In the genomic region with DNA sequence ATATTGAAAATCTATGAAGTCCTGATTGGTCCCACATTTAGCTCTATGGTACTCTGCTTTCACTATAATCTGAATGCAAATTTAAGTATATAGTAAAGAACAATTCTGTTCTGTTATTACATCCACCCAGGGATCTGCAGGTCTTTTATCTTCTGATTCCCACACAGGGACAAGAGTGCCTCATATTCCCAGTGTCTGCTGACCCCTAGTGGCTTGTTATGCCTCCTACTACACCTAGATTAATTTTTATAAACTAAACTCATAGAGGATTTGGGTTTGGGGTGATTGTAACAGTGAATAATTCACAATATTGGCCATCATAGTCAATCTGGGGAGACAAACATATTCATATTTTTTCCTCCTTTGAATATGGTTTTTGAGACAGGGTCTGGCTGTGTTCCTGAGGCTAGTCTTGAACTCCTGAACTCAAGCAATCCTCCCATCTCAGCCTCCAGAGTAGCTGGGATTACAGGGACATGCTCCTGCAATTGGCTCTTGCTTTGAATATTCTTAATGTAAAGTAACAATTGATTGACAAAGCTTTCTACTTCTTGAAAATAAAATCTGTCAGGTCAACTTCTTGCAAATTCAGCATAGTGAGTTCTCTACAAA, we compare ENCODE assay signal across 1 cellular context.
TF ChIP-seq lines count a peak whose summit lies in the region.

No MANE protein-coding gene starts in this region.

TF ChIP-seq in HCT116, 20 proteins besides CTCF, POLR2A, EP300 and RAD21 (continued from another document):
- TF ChIP-seq ZBTB33 (IDR thresholded peaks at IDR 0.05; ENCODE audit: extremely low read depth, insufficient replicate concordance, low read length) (no peak), MAX (IDR thresholded peaks at IDR 0.05) (no peak), ELF1 (IDR thresholded peaks at IDR 0.05; ENCODE audit: borderline replicate concordance, low read depth) (no peak), CEBPB (IDR thresholded peaks at IDR 0.05; ENCODE audit: low read depth) (no peak), TCF7L2 (IDR thresholded peaks at IDR 0.05; ENCODE audit: borderline replicate concordance, extremely low read depth, insufficient read depth, insufficient read length) (no peak), POLR2AphosphoS5 (IDR thresholded peaks at IDR 0.05; ENCODE audit: low read depth, low read length) (no peak)
